8 cellular contexts compared by ENCODE assay signal in genomic region chr16:25109643-25110042, GRCh38. TPM values are rescaled to one million over a fixed set of nuclear protein-coding genes. Genes with fewer than 3 reads are reported as not detected.
DNase-seq lines count a peak whose midpoint lies in the region; ATAC-seq and TF ChIP-seq lines count a peak whose summit lies in the region.

No MANE protein-coding gene starts in this region.

- no peak for TF ChIP-seq CTCF in psoas muscle (IDR thresholded peaks at IDR 0.05)

- H3K36me3 ChIP-seq in psoas muscle (ENCODE audit: insufficient read depth in 1 of 2, low read depth in 1 of 2), result peaks cover 0 to 7% of the 10 kb centered on the region in 2 donors

- ATAC-seq in psoas muscle (peak; percentile 35 to 72 (median 59)), GM21576 (IDR thresholded peaks at IDR 0.05; ENCODE audit: unreplicated experiment) (no peak), GM18870 (IDR thresholded peaks at IDR 0.05; ENCODE audit: unreplicated experiment) (no peak)

- peaks cover 51% of the 10 kb centered on the region for H3K4me1 Mint-ChIP-seq in activated CD4-positive, alpha-beta memory T cell treated with anti-CD3 and anti-CD28 coated beads for 36 hours (ENCODE audit: low read depth)

- no peaks in the 10 kb centered on the region for H3K9me3 ChIP-seq in psoas muscle

- peaks cover 8% of the 10 kb centered on the region for H3K36me3 Mint-ChIP-seq in activated CD4-positive, alpha-beta memory T cell treated with anti-CD3 and anti-CD28 coated beads for 36 hours

- peak overlapping the region; percentile 98 for H3K4me3 ChIP-seq in psoas muscle

- peak overlapping the region; percentile 86 for H3K27ac ChIP-seq in psoas muscle

- H3K4me1 ChIP-seq in psoas muscle, result peaks cover 38% of the 10 kb centered on the region

- POLR2A ChIA-PET in activated CD4-positive, alpha-beta memory T cell treated with anti-CD3 and anti-CD28 coated beads for 36 hours (lab: Charles Lee), result no interaction called here

- H3K27ac Mint-ChIP-seq in activated CD4-positive, alpha-beta memory T cell treated with anti-CD3 and anti-CD28 coated beads for 36 hours, result no peak overlapping the region

- H3K4me3 Mint-ChIP-seq in activated CD4-positive, alpha-beta memory T cell treated with anti-CD3 and anti-CD28 coated beads for 36 hours, result no peak overlapping the region

- peak; percentile 42 for DNase-seq in GOT3 (lab: John Stamatoyannopoulos, UW)
- peak; percentile 98 for DNase-seq in RKO (ENCODE audit: low spot score)
- DNase-seq in erythroblast (lab: John Stamatoyannopoulos, UW), result peak; percentile 27 to 68
- peak; percentile 60 to 76 for DNase-seq in psoas muscle
- DNase-seq in HuH-7.5 (ENCODE audit: low spot score), result no peak
- DNase-seq in activated CD4-positive, alpha-beta memory T cell treated with anti-CD3 and anti-CD28 coated beads for 36 hours, result no peak

- H3K27me3 ChIP-seq in psoas muscle (ENCODE audit: insufficient read depth in 3 of 3, low read length in 2 of 3), result no peaks in the 10 kb centered on the region

- intact Hi-C loops in psoas muscle (cut with DNase I), result loop anchor here (5.0 to 10.0 kb wide), 5 partner anchors 52 to 565 kb away; no protein-coding TSS in a partner anchor
- intact Hi-C loops in activated CD4-positive, alpha-beta memory T cell treated with anti-CD3 and anti-CD28 coated beads for 36 hours (cut with micrococcal nuclease), result loop anchor here (2.0 to 5.0 kb wide), 4 partner anchors 43 to 567 kb away; no protein-coding TSS in a partner anchor

- no peaks in the 10 kb centered on the region for H3K9me3 Mint-ChIP-seq in activated CD4-positive, alpha-beta memory T cell treated with anti-CD3 and anti-CD28 coated beads for 36 hours

- WGBS in psoas muscle, 3 donors, result 16 to 21% (median 18%) methylated on average over 4 of the region's 4 CpGs

- no peak for TF ChIP-seq POLR2A in erythroblast (IDR thresholded peaks at IDR 0.05; ENCODE audit: low read length)

- CTCF ChIA-PET in activated CD4-positive, alpha-beta memory T cell treated with anti-CD3 and anti-CD28 coated beads for 36 hours (lab: Charles Lee), result interaction anchor here (1.1 to 1.5 kb wide), 3 partner anchors 17 to 125 kb away, joined by 3 to 11 read pairs (median 4); no protein-coding TSS in a partner anchor

- no peaks in the 10 kb centered on the region for H3K27me3 Mint-ChIP-seq in activated CD4-positive, alpha-beta memory T cell treated with anti-CD3 and anti-CD28 coated beads for 36 hours

RNA-seq across cellular contexts. Expression of gene LCMT1, which starts 1.9 kb away (rescaled TPM):
- 10 to 100 TPM; 35.1 to 54.5 (median 38.0) TPM for total RNA-seq in psoas muscle
- 10 to 100 TPM; 41.9 to 53.7 (median 51.6) TPM for polyA plus RNA-seq in psoas muscle
- 10 to 100 TPM; 47.2 to 50.1 TPM for total RNA-seq in activated CD4-positive, alpha-beta memory T cell treated with anti-CD3 and anti-CD28 coated beads for 36 hours

Comparison
In these comparisons a context has a peak if more than half of its experiments do, and no peak if none do; other contexts are left out.
1. DNase-seq: peak in GOT3 (single experiment), RKO (single experiment), erythroblast (2 of 2) and psoas muscle (2 of 2); none in HuH-7.5 (single experiment) and activated CD4-positive, alpha-beta memory T cell treated with anti-CD3 and anti-CD28 coated beads for 36 hours (single experiment).
2. ATAC-seq: peak in psoas muscle (4 of 4); none in GM21576 (single experiment) and GM18870 (single experiment).